Comparison of ENCODE assay signal across 8 cellular contexts in the genomic region with DNA sequence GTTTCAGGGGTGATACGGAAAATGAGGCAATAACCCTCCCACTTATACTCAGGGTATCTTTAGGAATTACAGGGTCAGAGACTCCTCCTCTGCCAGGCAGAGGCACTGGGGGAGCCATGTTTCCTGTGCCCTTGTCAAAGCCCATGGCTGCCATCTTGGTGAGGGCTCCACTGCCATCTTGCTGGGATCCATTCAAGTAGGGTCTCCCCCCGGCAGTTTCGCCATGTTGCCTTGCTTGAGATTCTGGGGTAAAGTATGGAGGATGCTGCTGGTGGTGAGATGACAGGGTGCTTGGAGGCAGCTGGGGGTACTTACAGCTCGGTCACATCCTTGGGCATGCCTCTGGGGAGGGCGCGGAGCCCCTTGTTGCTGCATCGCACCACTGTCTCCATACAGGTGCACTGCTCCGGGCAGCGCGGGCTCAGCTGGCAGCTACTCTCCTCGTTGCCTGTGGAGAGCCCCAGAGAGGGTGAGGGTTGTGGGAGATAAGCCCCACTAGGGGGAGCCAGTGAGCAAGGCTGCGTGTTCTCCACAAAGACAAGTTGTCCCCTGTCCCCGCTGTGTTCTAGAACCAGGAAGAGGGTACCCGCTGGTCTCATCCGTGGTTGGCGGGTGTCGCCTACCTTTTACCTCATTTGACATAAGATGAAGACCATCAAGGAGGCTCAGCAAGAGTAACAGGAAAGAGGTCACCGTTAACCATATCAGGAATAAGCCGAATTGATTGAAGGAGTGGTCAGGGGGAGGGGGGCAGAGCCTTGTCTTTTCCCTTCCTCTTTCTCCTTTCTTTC.
DNase-seq lines count a peak whose midpoint lies in the region; ATAC-seq, FAIRE-seq and TF ChIP-seq lines count a peak whose summit lies in the region.

No MANE protein-coding gene starts in this region.

- no peak for TF ChIP-seq EP300 in upper lobe of left lung (IDR thresholded peaks at IDR 0.05)

- 66 to 75% methylated on average over 10 to 19 of the region's 19 CpGs for WGBS in upper lobe of left lung, 2 donors

- peak; percentile 71 for FAIRE-seq in GM12892 (lab: Jason Lieb, UNC)
- no peak for FAIRE-seq in RCC 7860 (lab: Jason Lieb, UNC)
- no peak for FAIRE-seq in bronchial epithelial cell (lab: Jason Lieb, UNC)

- intact Hi-C loops in lower lobe of right lung (cut with DNase I) = no loop called here

- H3K36me3 ChIP-seq in bronchial epithelial cell (ENCODE audit: control insufficient read depth, insufficient read depth, low read length) = no peaks in the 10 kb centered on the region
- H3K36me3 ChIP-seq in lower lobe of right lung = peaks cover 4% of the 10 kb centered on the region
- H3K36me3 ChIP-seq in upper lobe of left lung = no peaks in the 10 kb centered on the region

- DNase-seq in 8988T = peak; percentile 70
- peak; percentile 48 for DNase-seq in GM12892 (ENCODE audit: insufficient read length)
- peak; percentile 16 for DNase-seq in RCC 7860 (ENCODE audit: low spot score)
- DNase-seq in bronchial epithelial cell (ENCODE audit: low read depth) = peak; percentile 20
- DNase-seq in lower lobe of right lung = peak; percentile 55
- DNase-seq in upper lobe of left lung = peak; percentile 38 to 68
- DNase-seq in occipital lobe (lab: John Stamatoyannopoulos, UW) = no peak

- H3K9me3 ChIP-seq in lower lobe of right lung (no peaks in the 10 kb centered on the region), upper lobe of left lung (no peaks in the 10 kb centered on the region)

- H3K4me3 ChIP-seq in bronchial epithelial cell (ENCODE audit: low read depth, low read length) (no peak overlapping the region), lower lobe of right lung (no peak overlapping the region), upper lobe of left lung (no peak overlapping the region)

- no peaks in the 10 kb centered on the region for H3K4me1 ChIP-seq in lower lobe of right lung
- H3K4me1 ChIP-seq in upper lobe of left lung = no peaks in the 10 kb centered on the region

- ATAC-seq in HG03439 (IDR thresholded peaks at IDR 0.05; ENCODE audit: unreplicated experiment) = peak; percentile 66
- ATAC-seq in lower lobe of right lung = peak; percentile 53 to 69
- peak; percentile 24 to 45 for ATAC-seq in upper lobe of left lung (ENCODE audit: low FRiP score in 2 of 2)

- H3K27me3 ChIP-seq in bronchial epithelial cell (ENCODE audit: control insufficient read depth, insufficient read depth, low read length) (no peaks in the 10 kb centered on the region), lower lobe of right lung (ENCODE audit: low read depth) (no peaks in the 10 kb centered on the region), upper lobe of left lung (no peaks in the 10 kb centered on the region)

- no peak overlapping the region for H3K27ac ChIP-seq in lower lobe of right lung
- no peak overlapping the region for H3K27ac ChIP-seq in upper lobe of left lung

- peak; percentile 85 for TF ChIP-seq CTCF in bronchial epithelial cell (IDR thresholded peaks at IDR 0.05; ENCODE audit: insufficient read depth, low read length, severe bottlenecking)
- peak; percentile 59 for TF ChIP-seq CTCF in lower lobe of right lung (IDR thresholded peaks at IDR 0.05)
- peak; percentile 29 to 52 (median 41) for TF ChIP-seq CTCF in upper lobe of left lung (IDR thresholded peaks at IDR 0.05)

- no peak for TF ChIP-seq POLR2A in GM12892 (IDR thresholded peaks at IDR 0.05; ENCODE audit: low read depth, low read length)
- no peak for TF ChIP-seq POLR2A in upper lobe of left lung (IDR thresholded peaks at IDR 0.05)
